In genomic region chr1:117176579-117176978, GRCh38 we compare ENCODE assay signal across 1 cellular context.
TF ChIP-seq lines count a peak whose summit lies in the region.

No MANE protein-coding gene starts in this region.

TF ChIP-seq in HepG2, 621 proteins besides CTCF, POLR2A, EP300 and RAD21:
- TF ChIP-seq ZNF564 (CRISPR knock-in tag; IDR thresholded peaks at IDR 0.05) (no peak), MXD3 (CRISPR knock-in tag; IDR thresholded peaks at IDR 0.05) (no peak), PAF1 (CRISPR knock-in tag; IDR thresholded peaks at IDR 0.05) (no peak), ARID3A (IDR thresholded peaks at IDR 0.05; ENCODE audit: low read depth, low read length) (no peak), JDP2 (CRISPR knock-in tag; IDR thresholded peaks at IDR 0.05; ENCODE audit: borderline replicate concordance) (no peak), ZNF12 (CRISPR knock-in tag; IDR thresholded peaks at IDR 0.05) (no peak), ZNF234 (CRISPR knock-in tag; conservative IDR thresholded peaks at IDR 0.05) (no peak), NPAS2 (CRISPR knock-in tag; IDR thresholded peaks at IDR 0.05; ENCODE audit: borderline replicate concordance) (no peak), ZC3H4 (CRISPR knock-in tag; IDR thresholded peaks at IDR 0.05; ENCODE audit: borderline replicate concordance) (no peak), MTA1 (CRISPR knock-in tag; IDR thresholded peaks at IDR 0.05; ENCODE audit: borderline replicate concordance) (no peak)
- TF ChIP-seq, protein P1, sequence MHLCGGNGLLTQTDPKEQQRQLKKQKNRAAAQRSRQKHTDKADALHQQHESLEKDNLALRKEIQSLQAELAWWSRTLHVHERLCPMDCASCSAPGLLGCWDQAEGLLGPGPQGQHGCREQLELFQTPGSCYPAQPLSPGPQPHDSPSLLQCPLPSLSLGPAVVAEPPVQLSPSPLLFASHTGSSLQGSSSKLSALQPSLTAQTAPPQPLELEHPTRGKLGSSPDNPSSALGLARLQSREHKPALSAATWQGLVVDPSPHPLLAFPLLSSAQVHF (CRISPR knock-in tag; IDR thresholded peaks at IDR 0.05), result no peak
